1 cellular context compared by ENCODE assay signal in genomic region chr14:103855734-103856095, GRCh38.
TF ChIP-seq lines count a peak whose summit lies in the region.

No MANE protein-coding gene starts in this region.

TF ChIP-seq in H1, 55 proteins besides CTCF, POLR2A, EP300 and RAD21:
- TF ChIP-seq TAF7 (optimal IDR thresholded peaks at IDR 0.05; ENCODE audit: borderline replicate concordance, low read depth, low read length) = no peak
- TF ChIP-seq SIN3A (conservative IDR thresholded peaks at IDR 0.05 in 1 of 2, IDR thresholded peaks at IDR 0.05 in 1 of 2; ENCODE audit: low read depth in 1 of 2, low read length in 2 of 2) = no peak
- no peak for TF ChIP-seq TAF1 (IDR thresholded peaks at IDR 0.05; ENCODE audit: low read depth, low read length)
- no peak for TF ChIP-seq RFX5 (IDR thresholded peaks at IDR 0.05; ENCODE audit: borderline replicate concordance, low read depth, low read length)
- no peak for TF ChIP-seq SP2 (IDR thresholded peaks at IDR 0.05; ENCODE audit: low read length)
- no peak for TF ChIP-seq KDM1A (IDR thresholded peaks at IDR 0.05; ENCODE audit: borderline replicate concordance, low read length)
- no peak for TF ChIP-seq TCF12 (IDR thresholded peaks at IDR 0.05; ENCODE audit: low read depth, low read length)
- TF ChIP-seq BACH1 (IDR thresholded peaks at IDR 0.05; ENCODE audit: low read length) = no peak
- no peak for TF ChIP-seq POU5F1 (IDR thresholded peaks at IDR 0.05; ENCODE audit: low read depth, low read length)
- no peak for TF ChIP-seq E2F6 (IDR thresholded peaks at IDR 0.05)
- TF ChIP-seq, protein P1, sequence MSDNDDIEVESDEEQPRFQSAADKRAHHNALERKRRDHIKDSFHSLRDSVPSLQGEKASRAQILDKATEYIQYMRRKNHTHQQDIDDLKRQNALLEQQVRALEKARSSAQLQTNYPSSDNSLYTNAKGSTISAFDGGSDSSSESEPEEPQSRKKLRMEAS (IDR thresholded peaks at IDR 0.05) = no peak
- TF ChIP-seq JUND (IDR thresholded peaks at IDR 0.05; ENCODE audit: low read length) = no peak
- TF ChIP-seq TBP (IDR thresholded peaks at IDR 0.05; ENCODE audit: low read depth, low read length) = no peak
- no peak for TF ChIP-seq NANOG (IDR thresholded peaks at IDR 0.05; ENCODE audit: insufficient read depth, low read depth, low read length, poor library complexity, severe bottlenecking)
- no peak for TF ChIP-seq SIRT6 (IDR thresholded peaks at IDR 0.05; ENCODE audit: low read length)
- TF ChIP-seq ASH2L (IDR thresholded peaks at IDR 0.05; ENCODE audit: low read length) = no peak
TF ChIP-seq in H1: peak in this region for 0.
